In genomic region chr17:12789976-12790805, GRCh38 we compare ENCODE assay signal across 9 cellular contexts. TPM values are rescaled to one million over a fixed set of nuclear protein-coding genes. Genes with fewer than 3 reads are reported as not detected.
DNase-seq lines count a peak whose midpoint lies in the region; ATAC-seq, FAIRE-seq and TF ChIP-seq lines count a peak whose summit lies in the region.
"Had no signal": no experiment of that assay in that cellular context is flagged by ENCODE, and none has a peak within 500 bp of the region (broad histone marks: within the 10 kb centered on the region; RNA-seq: fewer than 3 reads in every experiment).

No MANE protein-coding gene starts in this region.

- no peak for TF ChIP-seq CTCF in K562 (IDR thresholded peaks at IDR 0.05 in 2 of 3, conservative IDR thresholded peaks at IDR 0.05 in 1 of 3; ENCODE audit: insufficient read depth in 2 of 3, low read depth in 1 of 3, low read length in 3 of 3)
- no peak for TF ChIP-seq CTCF in left lung (IDR thresholded peaks at IDR 0.05)
- TF ChIP-seq CTCF in transverse colon (IDR thresholded peaks at IDR 0.05) = no peak

- H3K9ac ChIP-seq in K562 (ENCODE audit: insufficient read depth in 1 of 2, low read depth in 2 of 2, low read length in 2 of 2) = peak overlapping the region in 1 of 2 experiments; percentile 74; a peak in 1 of 4 replicates

- H3K27me3 ChIP-seq in K562 (ENCODE audit: control insufficient read depth in 2 of 2, insufficient read depth in 2 of 2, low read length in 2 of 2) (peaks cover 0 to 19% of the 10 kb centered on the region in 2 experiments; a peak in 2 of 5 replicates), left lung (peaks cover 0 to 45% of the 10 kb centered on the region in 2 donors), transverse colon (no peaks in the 10 kb centered on the region)

- H3K79me2 ChIP-seq in K562 (ENCODE audit: control insufficient read depth, insufficient read depth, low read length) = no peaks in the 10 kb centered on the region

- H3K36me3 ChIP-seq in K562 (ENCODE audit: control insufficient read depth, insufficient read depth, low read length) (no peaks in the 10 kb centered on the region), left lung (no peaks in the 10 kb centered on the region), transverse colon (no peaks in the 10 kb centered on the region)

- intact Hi-C loops in K562 (cut with micrococcal nuclease) = no loop called here
- intact Hi-C loops in left lung (cut with DNase I) = no loop called here
- intact Hi-C loops in transverse colon (cut with DNase I; ENCODE audit: low total_unique reads) = no loop called here

- in situ Hi-C loops in K562 (cut with MboI) (no loop called here), transverse colon (cut with MboI; ENCODE audit: low pct_ligation_motif_present in 1 of 4, low pct_unique_long_range_greater_than_20kb in 1 of 4, low sequenced_read_pairs in 3 of 4) (no loop called here)

- no peak for TF ChIP-seq POLR2A in K562 (conservative IDR thresholded peaks at IDR 0.05)
- TF ChIP-seq POLR2A in transverse colon (IDR thresholded peaks at IDR 0.05) = peak; percentile 8

- no peak for TF ChIP-seq EP300 in K562 (IDR thresholded peaks at IDR 0.05; ENCODE audit: low read length)
- TF ChIP-seq EP300 in transverse colon (IDR thresholded peaks at IDR 0.05; ENCODE audit: low read depth) = no peak

- ATAC-seq in HG03442 (IDR thresholded peaks at IDR 0.05; ENCODE audit: unreplicated experiment) = peak; percentile 3
- ATAC-seq in K562 = no peak
- peak; percentile 45 for ATAC-seq in left lung
- ATAC-seq in GM21529 (IDR thresholded peaks at IDR 0.05; ENCODE audit: unreplicated experiment) = no peak
- ATAC-seq in GM21423 (IDR thresholded peaks at IDR 0.05; ENCODE audit: unreplicated experiment) = no peak

- DNase-seq in DMS 273 treated with DMSO at 0.1 percent for 48 hours (lab: John Stamatoyannopoulos, UW) (peak; percentile 27), K562 (ENCODE audit: extremely low read depth in 1 of 4, low spot score in 3 of 4) (peak in 2 of 4 experiments; percentile 9 to 15), left lung (peak; percentile 33 to 81), transverse colon (peak; percentile 34), GOT3 (lab: John Stamatoyannopoulos, UW) (no peak)

- 39% methylated on average over 22 of the region's 40 CpGs for WGBS in K562 (ENCODE audit: insufficient coverage, low coverage, missing lambda C conversion rate)
- 6 to 9% methylated on average over 27 to 39 of the region's 40 CpGs for WGBS in transverse colon (ENCODE audit: low coverage in 1 of 2), 2 donors

- CTCF ChIA-PET in K562 (lab: Yijun Ruan, JAX; ENCODE audit: low intra/inter-chr PET ratio) = no interaction called here

- no TSS peak for BruUV-seq in K562 (replicated peaks; lab: Mats Ljungman, UMichigan)

- no peak for FAIRE-seq in K562 (lab: Jason Lieb, UNC)

- peak overlapping the region; percentile 70; the same call in 1 of the 2 replicates for H2AFZ ChIP-seq in K562 (ENCODE audit: low read depth, low read length)

- H3K9me3 ChIP-seq in K562 (replicated peaks; ENCODE audit: control insufficient read depth, insufficient read depth, low read depth, low read length) (no peaks in the 10 kb centered on the region), left lung (no peaks in the 10 kb centered on the region), transverse colon (no peaks in the 10 kb centered on the region)

- H3K27ac ChIP-seq in K562 (ENCODE audit: extremely low read depth, low read depth, low read length) (no peak overlapping the region), left lung (peak overlapping the region; percentile 66 to 72), transverse colon (peak overlapping the region; percentile 74 to 85 (median 77))

- H3K4me3 ChIP-seq in K562 (peak overlapping the region; percentile 49; the same call in 1 of the 2 replicates), left lung (peak overlapping the region; percentile 54 to 65), transverse colon (peak overlapping the region; percentile 7 to 86 (median 77))

- peaks cover 0 to 12% of the 10 kb centered on the region in 2 experiments; a peak in 2 of 5 replicates for H3K4me1 ChIP-seq in K562 (replicated peaks in 1 of 2; ENCODE audit: control insufficient read depth in 2 of 2, insufficient read depth in 2 of 2, low read length in 2 of 2)
- H3K4me1 ChIP-seq in left lung = no peaks in the 10 kb centered on the region
- peaks cover 1 to 26% (median 4%) of the 10 kb centered on the region in 4 donors for H3K4me1 ChIP-seq in transverse colon

- no peak overlapping the region for H3K4me2 ChIP-seq in K562 (ENCODE audit: insufficient read depth, low read length)

- no peaks in the 10 kb centered on the region; the same call in 1 of the 2 replicates for H4K20me1 ChIP-seq in K562 (replicated peaks; ENCODE audit: control insufficient read depth, insufficient read depth, low read length)

- no peak for TF ChIP-seq RAD21 in K562 (CRISPR knock-in tag; conservative IDR thresholded peaks at IDR 0.05 in 1 of 2, IDR thresholded peaks at IDR 0.05 in 1 of 2)

- POLR2A ChIA-PET in K562 (lab: Yijun Ruan, JAX) = no interaction called here

- H3K9me1 ChIP-seq in K562 (ENCODE audit: control insufficient read depth, insufficient read depth, low read length) = no peaks in the 10 kb centered on the region

TF ChIP-seq in K562, 482 proteins besides CTCF, POLR2A, EP300 and RAD21:
- no peak for TF ChIP-seq ZKSCAN1 (IDR thresholded peaks at IDR 0.05; ENCODE audit: low read depth, low read length)
- TF ChIP-seq E2F3 (CRISPR knock-in tag; IDR thresholded peaks at IDR 0.05) = no peak
- no peak for TF ChIP-seq ZFP1 (CRISPR knock-in tag; IDR thresholded peaks at IDR 0.05)
- no peak for TF ChIP-seq ZNF12 (CRISPR knock-in tag; IDR thresholded peaks at IDR 0.05)
- TF ChIP-seq, protein P1, sequence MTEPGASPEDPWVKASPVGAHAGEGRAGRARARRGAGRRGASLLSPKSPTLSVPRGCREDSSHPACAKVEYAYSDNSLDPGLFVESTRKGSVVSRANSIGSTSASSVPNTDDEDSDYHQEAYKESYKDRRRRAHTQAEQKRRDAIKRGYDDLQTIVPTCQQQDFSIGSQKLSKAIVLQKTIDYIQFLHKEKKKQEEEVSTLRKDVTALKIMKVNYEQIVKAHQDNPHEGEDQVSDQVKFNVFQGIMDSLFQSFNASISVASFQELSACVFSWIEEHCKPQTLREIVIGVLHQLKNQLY (CRISPR knock-in tag; conservative IDR thresholded peaks at IDR 0.05) = no peak
- TF ChIP-seq, protein P2, sequence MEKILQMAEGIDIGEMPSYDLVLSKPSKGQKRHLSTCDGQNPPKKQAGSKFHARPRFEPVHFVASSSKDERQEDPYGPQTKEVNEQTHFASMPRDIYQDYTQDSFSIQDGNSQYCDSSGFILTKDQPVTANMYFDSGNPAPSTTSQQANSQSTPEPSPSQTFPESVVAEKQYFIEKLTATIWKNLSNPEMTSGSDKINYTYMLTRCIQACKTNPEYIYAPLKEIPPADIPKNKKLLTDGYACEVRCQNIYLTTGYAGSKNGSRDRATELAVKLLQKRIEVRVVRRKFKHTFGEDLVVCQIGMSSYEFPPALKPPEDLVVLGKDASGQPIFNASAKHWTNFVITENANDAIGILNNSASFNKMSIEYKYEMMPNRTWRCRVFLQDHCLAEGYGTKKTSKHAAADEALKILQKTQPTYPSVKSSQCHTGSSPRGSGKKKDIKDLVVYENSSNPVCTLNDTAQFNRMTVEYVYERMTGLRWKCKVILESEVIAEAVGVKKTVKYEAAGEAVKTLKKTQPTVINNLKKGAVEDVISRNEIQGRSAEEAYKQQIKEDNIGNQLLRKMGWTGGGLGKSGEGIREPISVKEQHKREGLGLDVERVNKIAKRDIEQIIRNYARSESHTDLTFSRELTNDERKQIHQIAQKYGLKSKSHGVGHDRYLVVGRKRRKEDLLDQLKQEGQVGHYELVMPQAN (IDR thresholded peaks at IDR 0.05; ENCODE audit: borderline replicate concordance) = no peak
- TF ChIP-seq ZNF316 (IDR thresholded peaks at IDR 0.05) = no peak
- TF ChIP-seq PURB (CRISPR knock-in tag; IDR thresholded peaks at IDR 0.05; ENCODE audit: low read depth) = no peak

RNA-seq across cellular contexts. Expression of gene ARHGAP44, which starts 0.9 kb away (rescaled TPM):
- total RNA-seq in K562 (2011; cell fraction: chromatin; rRNA removed; ENCODE audit: low replicate concordance) = 0.39 and 0.79 TPM in 2 replicates
- 0.26 and 0.50 TPM in 2 replicates for total RNA-seq in K562 (2011; cell fraction: nucleolus; rRNA removed)
- 0.46 and 0.66 TPM in 2 replicates for total RNA-seq in K562 (2011; cell fraction: nucleoplasm; rRNA removed)
- total RNA-seq in K562 (2014; rRNA removed) = 0.04 and 0.68 TPM in 2 replicates
- total RNA-seq in K562 (2014; rRNA removed; fragmentation: Illumina TruSeq; extraction: Trizol) = 0.07 and 0.10 TPM in 2 replicates
- 0.11 TPM in 1 of 2 replicates, not detected in the other for total RNA-seq in K562 (2015; rRNA removed; fragmentation: Illumina TruSeq; extraction: Trizol)
- total RNA-seq in K562 (2021) = 0.16 and 0.22 TPM in 2 replicates
- 0.13 and 0.28 TPM in 2 replicates for polyA plus RNA-seq in K562 (2011; rRNA removed)
- 0.06 and 0.12 TPM in 2 replicates for polyA plus RNA-seq in K562 (2011; cell fraction: cytosol; rRNA removed)
- polyA plus RNA-seq in K562 (2011; cell fraction: nucleus; rRNA removed) = 0.31 and 0.42 TPM in 2 replicates
- polyA plus RNA-seq in K562 (2012) = 0.16 and 0.21 TPM in 2 replicates
- polyA plus RNA-seq in K562 (2014; fragmentation: Illumina TruSeq; extraction: Trizol) = 0.07 and 0.30 TPM in 2 replicates
- polyA plus RNA-seq in K562 (2014; fragmentation: Nextera tagmentation; extraction: Ambion mirVana) = under 1 TPM; 0.03 TPM
- polyA plus RNA-seq in K562 (2014; rRNA removed) = 0.01 TPM in 1 of 2 replicates, not detected in the other
- polyA minus RNA-seq in K562 (2011; rRNA and poly(A)+ RNA removed) = 0.15 and 0.28 TPM in 2 replicates
- polyA minus RNA-seq in K562 (2011; cell fraction: cytosol; rRNA and poly(A)+ RNA removed) = not detected in 2 replicates
- 0.11 and 0.13 TPM in 2 replicates for polyA minus RNA-seq in K562 (2011; cell fraction: nucleus; rRNA and poly(A)+ RNA removed)
- 10 to 100 TPM; 29.9 to 43.6 TPM for total RNA-seq in left lung
- 100 to 1,000 TPM in 1 of 4 donors, 10 to 100 TPM in 3; 29.2 to 107 (median 53.9) TPM for total RNA-seq in transverse colon
- total RNA-seq: M059J had no signal

Comparison
In these comparisons a context has a peak if more than half of its experiments do, and no peak if none do; other contexts are left out.
1. ATAC-seq: peak in HG03442 (single experiment) and left lung (single experiment); none in K562 (single experiment), GM21529 (single experiment) and GM21423 (single experiment).
2. RNA of gene ARHGAP44, which starts 0.9 kb away (total RNA-seq): 29.2 to 107 TPM in transverse colon and 29.9 to 43.6 TPM in left lung; 0.04 to 0.79 TPM in K562; every median in the first group is over 10 times any median in the second.
3. Peak in every context shown above with its lines, with median percentiles within 50 percentile points of each other: H3K4me3 ChIP-seq.